In the genomic region with DNA sequence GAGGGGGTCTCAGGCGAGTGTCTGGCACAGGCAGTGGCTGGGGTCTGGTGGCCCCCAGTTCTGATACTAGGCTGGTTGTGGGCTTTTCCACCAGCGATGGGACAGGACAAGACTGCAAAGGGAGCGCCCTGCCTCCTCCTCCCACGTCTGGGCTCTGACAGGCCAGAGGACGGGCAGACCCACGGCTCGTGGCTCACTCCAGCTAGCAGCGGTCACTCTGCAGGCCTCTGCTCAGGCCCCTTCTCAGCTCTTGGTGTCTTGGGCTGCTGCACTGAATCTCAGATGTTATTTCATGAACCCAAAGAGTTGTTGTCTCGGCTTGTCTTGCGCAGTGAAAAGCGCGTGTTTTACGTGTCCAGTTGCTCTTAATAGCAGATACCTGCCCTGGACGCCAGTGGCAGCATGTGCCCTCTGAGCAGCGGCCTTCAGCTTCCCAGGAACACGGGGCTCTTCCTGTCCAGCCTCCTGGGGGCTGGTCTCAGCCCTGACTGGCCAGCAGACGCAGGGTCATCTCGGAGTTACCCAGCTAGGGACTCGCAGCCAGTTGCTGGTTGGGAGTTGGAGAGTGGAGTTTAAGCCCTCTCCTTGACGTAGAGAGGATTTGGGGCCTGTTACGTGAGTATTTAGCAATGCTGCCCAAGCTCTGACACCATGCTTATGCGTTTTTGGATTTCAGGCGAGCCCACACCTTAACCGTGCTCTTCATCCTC, we compare ENCODE assay signal across 1 cellular context.
TF ChIP-seq lines count a peak whose summit lies in the region.

No MANE protein-coding gene starts in this region.

TF ChIP-seq in K562, 482 proteins besides CTCF, POLR2A, EP300 and RAD21:
- TF ChIP-seq JUN (IDR thresholded peaks at IDR 0.05; ENCODE audit: borderline replicate concordance, low read depth, low read length) (no peak), JUN (CRISPR knock-in tag; IDR thresholded peaks at IDR 0.05; ENCODE audit: borderline replicate concordance) (0 out of 2 replicates have a peak, but pooled peaks have one; percentile 27), ZSCAN29 (IDR thresholded peaks at IDR 0.05) (no peak), SUPT5H (IDR thresholded peaks at IDR 0.05) (peak; percentile 14; the same call in 1 of the 2 replicates), RBM22 (IDR thresholded peaks at IDR 0.05; ENCODE audit: low read depth, low read length, poor library complexity, severe bottlenecking) (no peak), NBN (IDR thresholded peaks at IDR 0.05; ENCODE audit: low read depth) (no peak), USF1 (CRISPR knock-in tag; IDR thresholded peaks at IDR 0.05) (no peak), KDM5B (IDR thresholded peaks at IDR 0.05; ENCODE audit: insufficient replicate concordance, low read depth, low read length) (peak; percentile 10), ZNF263 (CRISPR knock-in tag; IDR thresholded peaks at IDR 0.05; ENCODE audit: borderline replicate concordance) (peak; percentile 12; the same call in 1 of the 2 replicates)
TF ChIP-seq in K562: peak in this region for 4.
